In genomic region chr1:87300579-87300978, GRCh38 we compare ENCODE assay signal across 25 cellular contexts. TPM values are rescaled to one million over a fixed set of nuclear protein-coding genes. Genes with fewer than 3 reads are reported as not detected.
DNase-seq lines count a peak whose midpoint lies in the region; ATAC-seq, FAIRE-seq and TF ChIP-seq lines count a peak whose summit lies in the region.
"Had no signal": no experiment of that assay in that cellular context is flagged by ENCODE, and none has a peak within 500 bp of the region (broad histone marks: within the 10 kb centered on the region; RNA-seq: fewer than 3 reads in every experiment).

No MANE protein-coding gene starts in this region.

- H3K9me1 ChIP-seq in K562 (ENCODE audit: control insufficient read depth, insufficient read depth, low read length) = no peaks in the 10 kb centered on the region

- no peak overlapping the region for H3K4me2 ChIP-seq in HepG2 (ENCODE audit: low read depth, low read length)
- H3K4me2 ChIP-seq in K562 (ENCODE audit: insufficient read depth, low read length) = no peak overlapping the region
- no peak overlapping the region for H3K4me2 ChIP-seq in PC-3 (ENCODE audit: low read length)
- H3K4me2 ChIP-seq: A549, BLaER1 had no signal

- H3K79me2 ChIP-seq in HepG2 (ENCODE audit: insufficient read depth, low read length) (no peaks in the 10 kb centered on the region), K562 (ENCODE audit: control insufficient read depth, insufficient read depth, low read length) (no peaks in the 10 kb centered on the region), PC-3 (ENCODE audit: low read length) (no peaks in the 10 kb centered on the region)

- no peak overlapping the region for H3K9ac ChIP-seq in HepG2 (ENCODE audit: insufficient read depth, low read depth, low read length)
- H3K9ac ChIP-seq in K562 (ENCODE audit: insufficient read depth in 1 of 2, low read depth in 2 of 2, low read length in 2 of 2) = no peak overlapping the region
- H3K9ac ChIP-seq in PC-3 (ENCODE audit: low read length) = no peak overlapping the region
- H3K9ac ChIP-seq: BLaER1 had no signal

- intact Hi-C loops in HepG2 (cut with micrococcal nuclease; ENCODE audit: unreplicated experiment) (no loop called here), right lobe of liver (cut with DNase I) (no loop called here), K562 (cut with micrococcal nuclease) (no loop called here), esophagus muscularis mucosa (cut with DNase I) (loop anchor here (10.0 kb wide), 1 partner anchor 764 kb away; no protein-coding TSS in a partner anchor), PC-3 (cut with micrococcal nuclease) (no loop called here)

- no peak for TF ChIP-seq EP300 in HepG2 (IDR thresholded peaks at IDR 0.05; ENCODE audit: low read depth in 2 of 2, low read length in 2 of 2)
- TF ChIP-seq EP300 in HepG2 (CRISPR knock-in tag; IDR thresholded peaks at IDR 0.05; ENCODE audit: borderline replicate concordance) = no peak
- TF ChIP-seq EP300 in Ishikawa (IDR thresholded peaks at IDR 0.05; ENCODE audit: borderline replicate concordance) = no peak
- TF ChIP-seq EP300 in K562 (IDR thresholded peaks at IDR 0.05; ENCODE audit: low read length) = no peak
- TF ChIP-seq EP300 in esophagus muscularis mucosa (IDR thresholded peaks at IDR 0.05) = no peak

- no peak for TF ChIP-seq CTCF in HepG2 (CRISPR knock-in tag; IDR thresholded peaks at IDR 0.05)
- no peak for TF ChIP-seq CTCF in right lobe of liver (IDR thresholded peaks at IDR 0.05)
- no peak for TF ChIP-seq CTCF in K562 (IDR thresholded peaks at IDR 0.05 in 2 of 3, conservative IDR thresholded peaks at IDR 0.05 in 1 of 3; ENCODE audit: insufficient read depth in 2 of 3, low read depth in 1 of 3, low read length in 3 of 3)
- no peak for TF ChIP-seq CTCF in esophagus muscularis mucosa (IDR thresholded peaks at IDR 0.05)
- no peak for TF ChIP-seq CTCF in PC-3 (conservative IDR thresholded peaks at IDR 0.05; ENCODE audit: low read depth, low read length)

- H2AFZ ChIP-seq in HepG2 (ENCODE audit: low read length) (no peak overlapping the region), K562 (ENCODE audit: low read depth, low read length) (no peak overlapping the region), PC-3 (ENCODE audit: low read length) (no peak overlapping the region)

- H3K4me1 ChIP-seq in HepG2 (ENCODE audit: insufficient read depth, low read length) (no peaks in the 10 kb centered on the region), right lobe of liver (no peaks in the 10 kb centered on the region), K562 (replicated peaks in 1 of 2; ENCODE audit: control insufficient read depth in 2 of 2, insufficient read depth in 2 of 2, low read length in 2 of 2) (no peaks in the 10 kb centered on the region), esophagus muscularis mucosa (no peaks in the 10 kb centered on the region), PC-3 (ENCODE audit: insufficient read depth, low read length) (no peaks in the 10 kb centered on the region)
- H3K4me1 ChIP-seq: A549, BE2C, BLaER1, Caco-2 had no signal

- TF ChIP-seq RAD21 in HepG2 (CRISPR knock-in tag; IDR thresholded peaks at IDR 0.05) (no peak), Ishikawa (IDR thresholded peaks at IDR 0.05; ENCODE audit: low read depth) (no peak), K562 (CRISPR knock-in tag; conservative IDR thresholded peaks at IDR 0.05 in 1 of 2, IDR thresholded peaks at IDR 0.05 in 1 of 2) (no peak)

- H4K20me1 ChIP-seq in HepG2 (ENCODE audit: insufficient read depth, low read length) (no peaks in the 10 kb centered on the region), K562 (replicated peaks; ENCODE audit: control insufficient read depth, insufficient read depth, low read length) (no peaks in the 10 kb centered on the region), PC-3 (ENCODE audit: low read length) (no peaks in the 10 kb centered on the region)
- H4K20me1 ChIP-seq: BLaER1 had no signal

- H3K9me3 ChIP-seq in HepG2 (ENCODE audit: low read length) = no peaks in the 10 kb centered on the region
- no peaks in the 10 kb centered on the region for H3K9me3 ChIP-seq in right lobe of liver
- H3K9me3 ChIP-seq in K562 (replicated peaks; ENCODE audit: control insufficient read depth, insufficient read depth, low read depth, low read length) = no peaks in the 10 kb centered on the region
- H3K9me3 ChIP-seq in esophagus muscularis mucosa = no peaks in the 10 kb centered on the region
- no peaks in the 10 kb centered on the region for H3K9me3 ChIP-seq in PC-3 (ENCODE audit: low read length)
- H3K9me3 ChIP-seq: A549, BE2C, BLaER1, Caco-2 had no signal

- BruUV-seq in HepG2 (replicated peaks; lab: Mats Ljungman, UMichigan) (no TSS peak), K562 (replicated peaks; lab: Mats Ljungman, UMichigan) (no TSS peak), PC-3 (replicated peaks; lab: Mats Ljungman, UMichigan) (no TSS peak)

- DNase-seq in HepG2 (ENCODE audit: low spot score) (no peak), right lobe of liver (no peak), K562 (ENCODE audit: extremely low read depth in 1 of 4, low spot score in 3 of 4) (no peak), esophagus muscularis mucosa (ENCODE audit: extremely low spot score) (peak; percentile 24), CD1c-positive myeloid dendritic cell (ENCODE audit: extremely low spot score) (no peak), PC-3 (no peak)
- DNase-seq: BE2C; C1 segment of cervical spinal cord; Caco-2; Calu3; CD4-positive, alpha-beta T cell; CD8-positive, alpha-beta T cell; DMS79; DND-41; EL; GDM1 had no signal

- no peaks in the 10 kb centered on the region for H3K9me2 ChIP-seq in PC-3 (replicated peaks; ENCODE audit: low read length)

- no peak for FAIRE-seq in HepG2 (lab: Jason Lieb, UNC)
- FAIRE-seq in K562 (lab: Jason Lieb, UNC) = no peak
- FAIRE-seq: A549, D721Med, GM12878, GM12892, GM18507 had no signal

- POLR2A ChIA-PET in HepG2 (lab: Yijun Ruan, JAX) (no interaction called here), K562 (lab: Yijun Ruan, JAX) (no interaction called here), PC-3 (lab: Charles Lee; ENCODE audit: unreplicated experiment) (no interaction called here)

- TF ChIP-seq POLR2A in HepG2 (IDR thresholded peaks at IDR 0.05; ENCODE audit: insufficient read depth in 1 of 2, low read depth in 2 of 2, low read length in 2 of 2) = no peak
- TF ChIP-seq POLR2A in right lobe of liver (IDR thresholded peaks at IDR 0.05) = no peak
- TF ChIP-seq POLR2A in K562 (conservative IDR thresholded peaks at IDR 0.05) = no peak
- TF ChIP-seq POLR2A in esophagus muscularis mucosa (IDR thresholded peaks at IDR 0.05; ENCODE audit: low read depth) = no peak

- H3K4me3 ChIP-seq in HepG2 (replicated peaks in 1 of 3; ENCODE audit: insufficient read depth in 1 of 3, low read depth in 2 of 3, low read length in 3 of 3) = no peak overlapping the region
- H3K4me3 ChIP-seq in right lobe of liver = no peak overlapping the region
- no peak overlapping the region for H3K4me3 ChIP-seq in K562
- H3K4me3 ChIP-seq in esophagus muscularis mucosa = no peak overlapping the region
- no peak overlapping the region for H3K4me3 ChIP-seq in PC-3 (ENCODE audit: low read length)
- H3K4me3 ChIP-seq: A549, BLaER1, GM12878 had no signal

- CTCF ChIA-PET in HepG2 (lab: Yijun Ruan, JAX; ENCODE audit: low intra/inter-chr PET ratio, low total read pairs) (no interaction called here), K562 (lab: Yijun Ruan, JAX; ENCODE audit: low intra/inter-chr PET ratio) (no interaction called here), PC-3 (lab: Charles Lee) (no interaction called here)

- no peak for ATAC-seq in HepG2
- no peak for ATAC-seq in right lobe of liver
- ATAC-seq in K562 = no peak
- ATAC-seq in HG03354 (IDR thresholded peaks at IDR 0.05; ENCODE audit: poor library complexity, severe bottlenecking, unreplicated experiment) = no peak
- ATAC-seq in PC-3 = no peak
- ATAC-seq: A549; CD8-positive, alpha-beta T cell; GM12878 had no signal

- in situ Hi-C loops in HepG2 (cut with HindIII; ENCODE audit: extremely low pct_ligation_motif_present, low pct_unique_long_range_greater_than_20kb) = loop anchor here (25.0 kb wide), 1 partner anchor 1262 kb away; no protein-coding TSS in a partner anchor
- in situ Hi-C loops in K562 (cut with MboI) = no loop called here

- WGBS in HepG2 (ENCODE audit: low lambda C conversion rate) = 53% methylated on average over 7 of the region's 7 CpGs
- WGBS in right lobe of liver (ENCODE audit: insufficient coverage, low coverage, low lambda C conversion rate, missing lambda C conversion rate) = 84% methylated on average over 7 of the region's 7 CpGs
- WGBS in K562 (ENCODE audit: insufficient coverage, low coverage, missing lambda C conversion rate) = 1% methylated on average over 7 of the region's 7 CpGs
- 92% methylated on average over 7 of the region's 7 CpGs for WGBS in esophagus muscularis mucosa

- H3F3A ChIP-seq in PC-3 (ENCODE audit: low read length, unreplicated experiment) = no peaks in the 10 kb centered on the region

- H3K27ac ChIP-seq in HepG2 (ENCODE audit: extremely low read length, insufficient read depth, low read length) (no peak overlapping the region), right lobe of liver (no peak overlapping the region), K562 (ENCODE audit: extremely low read depth, low read depth, low read length) (no peak overlapping the region), esophagus muscularis mucosa (replicated peaks in 1 of 4) (no peak overlapping the region), PC-3 (ENCODE audit: low read length) (no peak overlapping the region)
- H3K27ac ChIP-seq: 22Rv1, A549, BLaER1 had no signal

- H3K27me3 ChIP-seq in HepG2 (ENCODE audit: control insufficient read depth in 1 of 2, insufficient read depth in 2 of 2, low read length in 2 of 2) = peaks cover 2 to 4% of the 10 kb centered on the region in 2 experiments; a peak in 2 of 5 replicates
- no peaks in the 10 kb centered on the region for H3K27me3 ChIP-seq in right lobe of liver
- peaks cover 5 to 25% of the 10 kb centered on the region in 2 experiments; a peak in 4 of 5 replicates for H3K27me3 ChIP-seq in K562 (ENCODE audit: control insufficient read depth in 2 of 2, insufficient read depth in 2 of 2, low read length in 2 of 2)
- no peaks in the 10 kb centered on the region for H3K27me3 ChIP-seq in esophagus muscularis mucosa
- no peaks in the 10 kb centered on the region for H3K27me3 ChIP-seq in PC-3 (ENCODE audit: low read length)
- H3K27me3 ChIP-seq: BE2C, BLaER1 had no signal

- H3K36me3 ChIP-seq in HepG2 (replicated peaks in 1 of 2; ENCODE audit: control insufficient read depth in 1 of 2, insufficient read depth in 2 of 2, low read length in 2 of 2) = no peaks in the 10 kb centered on the region
- no peaks in the 10 kb centered on the region for H3K36me3 ChIP-seq in right lobe of liver
- H3K36me3 ChIP-seq in K562 (ENCODE audit: control insufficient read depth, insufficient read depth, low read length) = no peaks in the 10 kb centered on the region
- no peaks in the 10 kb centered on the region for H3K36me3 ChIP-seq in esophagus muscularis mucosa
- H3K36me3 ChIP-seq in PC-3 (ENCODE audit: low read depth, low read length) = no peaks in the 10 kb centered on the region
- H3K36me3 ChIP-seq: BE2C, BLaER1 had no signal

RNA-seq across cellular contexts. Expression of gene LMO4, which starts 28.1 kb away (rescaled TPM):
- total RNA-seq in HepG2 (2016; rRNA removed; fragmentation: Illumina TruSeq; extraction: Trizol) (18.2 and 19.3 TPM in 2 replicates), right lobe of liver (10 to 100 TPM; 12.9 to 18.1 (median 15.4) TPM), K562 (2014; rRNA removed) (12.7 and 13.4 TPM in 2 replicates), K562 (2014; rRNA removed; fragmentation: Illumina TruSeq; extraction: Trizol) (23.3 and 24.3 TPM in 2 replicates), K562 (2015; rRNA removed; fragmentation: Illumina TruSeq; extraction: Trizol) (16.0 and 17.5 TPM in 2 replicates), K562 (2021) (32.0 and 32.9 TPM in 2 replicates), esophagus muscularis mucosa (10 to 100 TPM; 43.2 to 54.4 (median 47.7) TPM), PC-3 (2014; rRNA removed) (35.7 and 41.5 TPM in 2 replicates)
- total RNA-seq in HepG2 (2016; cell fraction: cytosol; rRNA removed; fragmentation: Illumina TruSeq; extraction: Trizol; ENCODE audit: low read depth) = 17.4 and 17.9 TPM in 2 replicates
- total RNA-seq in HepG2 (2016; cell fraction: insoluble cytoplasmic fraction; rRNA removed; fragmentation: Illumina TruSeq; extraction: Trizol) = 16.4 and 19.6 TPM in 2 replicates
- total RNA-seq in HepG2 (2016; cell fraction: membrane; rRNA removed; fragmentation: Illumina TruSeq; extraction: Trizol) = 33.7 and 34.0 TPM in 2 replicates
- total RNA-seq in HepG2 (2016; cell fraction: nucleus; rRNA removed; fragmentation: Illumina TruSeq; extraction: Trizol) = 10.8 and 11.3 TPM in 2 replicates
- polyA plus RNA-seq in HepG2 (2011; rRNA removed) (49.9 and 51.8 TPM in 2 replicates), K562 (2011; rRNA removed) (35.3 and 40.4 TPM in 2 replicates), K562 (2014; fragmentation: Illumina TruSeq; extraction: Trizol) (24.3 and 33.2 TPM in 2 replicates), K562 (2014; fragmentation: Nextera tagmentation; extraction: Ambion mirVana) (1 to 10 TPM; 3.1 to 3.5 TPM), K562 (2014; rRNA removed) (22.4 and 23.9 TPM in 2 replicates)
- 37.6 and 48.6 TPM in 2 replicates for polyA plus RNA-seq in HepG2 (2011; cell fraction: cytosol; rRNA removed)
- 23.7 and 30.8 TPM in 2 replicates for polyA plus RNA-seq in HepG2 (2011; cell fraction: nucleus; rRNA removed)
- polyA plus RNA-seq in HepG2 (2012) = 28.8 and 41.3 TPM in 2 replicates
- polyA plus RNA-seq in HepG2 (2016; cell fraction: cytosol; fragmentation: Illumina TruSeq; extraction: Trizol; ENCODE audit: low read depth) = 23.6 and 24.2 TPM in 2 replicates
- polyA plus RNA-seq in HepG2 (2016; cell fraction: insoluble cytoplasmic fraction; fragmentation: Illumina TruSeq; extraction: Trizol; ENCODE audit: low read depth) = 25.7 and 27.6 TPM in 2 replicates
- 39.0 and 39.5 TPM in 2 replicates for polyA plus RNA-seq in HepG2 (2016; cell fraction: membrane; fragmentation: Illumina TruSeq; extraction: Trizol; ENCODE audit: low read depth)
- polyA plus RNA-seq in HepG2 (2016; cell fraction: nucleus; fragmentation: Illumina TruSeq; extraction: Trizol; ENCODE audit: insufficient read depth, low read depth) = 21.2 and 23.4 TPM in 2 replicates
- polyA minus RNA-seq in HepG2 (2011; rRNA and poly(A)+ RNA removed; ENCODE audit: low replicate concordance) = 23.9 and 48.3 TPM in 2 replicates
- 14.4 and 15.8 TPM in 2 replicates for polyA minus RNA-seq in HepG2 (2011; cell fraction: cytosol; rRNA and poly(A)+ RNA removed)
- 25.0 and 28.3 TPM in 2 replicates for polyA minus RNA-seq in HepG2 (2011; cell fraction: nucleus; rRNA and poly(A)+ RNA removed)
- 7.3 and 9.3 TPM in 2 replicates for total RNA-seq in K562 (2011; cell fraction: chromatin; rRNA removed; ENCODE audit: low replicate concordance)
- 6.3 and 8.3 TPM in 2 replicates for total RNA-seq in K562 (2011; cell fraction: nucleolus; rRNA removed)
- 7.6 and 10.4 TPM in 2 replicates for total RNA-seq in K562 (2011; cell fraction: nucleoplasm; rRNA removed)
- polyA plus RNA-seq in K562 (2011; cell fraction: cytosol; rRNA removed) = 30.5 and 34.8 TPM in 2 replicates
- polyA plus RNA-seq in K562 (2011; cell fraction: nucleus; rRNA removed) = 26.9 and 35.6 TPM in 2 replicates
- 23.1 and 41.8 TPM in 2 replicates for polyA plus RNA-seq in K562 (2012)
- polyA minus RNA-seq in K562 (2011; rRNA and poly(A)+ RNA removed) = 17.1 and 18.6 TPM in 2 replicates
- 7.4 and 7.5 TPM in 2 replicates for polyA minus RNA-seq in K562 (2011; cell fraction: cytosol; rRNA and poly(A)+ RNA removed)
- 11.7 and 15.9 TPM in 2 replicates for polyA minus RNA-seq in K562 (2011; cell fraction: nucleus; rRNA and poly(A)+ RNA removed)

Comparison
In these comparisons a context has a peak if more than half of its experiments do, and no peak if none do; other contexts are left out.
1. Of the 241 proteins assayed by ChIP-seq in both HepG2 and K562: peak only in HepG2: none; only in K562: CEBPG; in both: CEBPB; in neither: 239.